ENCODE assay signal across 1 cellular context in the genomic region with DNA sequence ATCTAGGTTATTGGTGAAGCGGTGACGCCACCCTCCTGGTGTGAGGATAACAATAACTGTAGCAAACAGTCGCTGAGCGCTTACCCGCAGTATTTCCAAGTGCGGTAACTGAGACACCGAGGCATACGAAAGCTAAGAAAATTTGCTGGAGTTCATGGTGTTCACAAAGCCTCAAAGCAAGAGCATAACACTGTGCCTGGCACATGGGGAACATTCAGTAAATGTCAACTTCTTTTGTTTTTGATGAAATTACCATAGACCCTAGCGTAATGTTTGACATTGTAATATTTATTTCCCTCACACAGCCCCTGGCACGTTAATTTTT.
A peak's percentile ranks its signal among the peaks of the same experiment; 100 is the strongest.
TF ChIP-seq lines count a peak whose summit lies in the region.

No MANE protein-coding gene starts in this region.

TF ChIP-seq in K562, 482 proteins besides CTCF, POLR2A, EP300 and RAD21 (continued from another document):
- TF ChIP-seq, protein P1, sequence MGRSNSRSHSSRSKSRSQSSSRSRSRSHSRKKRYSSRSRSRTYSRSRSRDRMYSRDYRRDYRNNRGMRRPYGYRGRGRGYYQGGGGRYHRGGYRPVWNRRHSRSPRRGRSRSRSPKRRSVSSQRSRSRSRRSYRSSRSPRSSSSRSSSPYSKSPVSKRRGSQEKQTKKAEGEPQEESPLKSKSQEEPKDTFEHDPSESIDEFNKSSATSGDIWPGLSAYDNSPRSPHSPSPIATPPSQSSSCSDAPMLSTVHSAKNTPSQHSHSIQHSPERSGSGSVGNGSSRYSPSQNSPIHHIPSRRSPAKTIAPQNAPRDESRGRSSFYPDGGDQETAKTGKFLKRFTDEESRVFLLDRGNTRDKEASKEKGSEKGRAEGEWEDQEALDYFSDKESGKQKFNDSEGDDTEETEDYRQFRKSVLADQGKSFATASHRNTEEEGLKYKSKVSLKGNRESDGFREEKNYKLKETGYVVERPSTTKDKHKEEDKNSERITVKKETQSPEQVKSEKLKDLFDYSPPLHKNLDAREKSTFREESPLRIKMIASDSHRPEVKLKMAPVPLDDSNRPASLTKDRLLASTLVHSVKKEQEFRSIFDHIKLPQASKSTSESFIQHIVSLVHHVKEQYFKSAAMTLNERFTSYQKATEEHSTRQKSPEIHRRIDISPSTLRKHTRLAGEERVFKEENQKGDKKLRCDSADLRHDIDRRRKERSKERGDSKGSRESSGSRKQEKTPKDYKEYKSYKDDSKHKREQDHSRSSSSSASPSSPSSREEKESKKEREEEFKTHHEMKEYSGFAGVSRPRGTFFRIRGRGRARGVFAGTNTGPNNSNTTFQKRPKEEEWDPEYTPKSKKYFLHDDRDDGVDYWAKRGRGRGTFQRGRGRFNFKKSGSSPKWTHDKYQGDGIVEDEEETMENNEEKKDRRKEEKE (IDR thresholded peaks at IDR 0.05; ENCODE audit: borderline replicate concordance in 1 of 2, control insufficient read depth in 1 of 2, low read depth in 2 of 2, low read length in 1 of 2), result 0 out of 4 replicates have a peak, but pooled peaks of 1 of the 2 experiments have one; percentile 2
- 0 out of 2 replicates have a peak, but pooled peaks have one; percentile 7 for TF ChIP-seq ATF7 (IDR thresholded peaks at IDR 0.05)
- peak; percentile 8; the same call in 1 of the 2 replicates for TF ChIP-seq POLR2H (tag; IDR thresholded peaks at IDR 0.05; ENCODE audit: low read depth)
- no peak for TF ChIP-seq HDAC3 (IDR thresholded peaks at IDR 0.05; ENCODE audit: borderline replicate concordance, partially characterized antibody)
- no peak for TF ChIP-seq MCM3 (IDR thresholded peaks at IDR 0.05)
- TF ChIP-seq JUND (IDR thresholded peaks at IDR 0.05; ENCODE audit: borderline replicate concordance, low read depth, low read length), result no peak
- TF ChIP-seq JUND (tag; IDR thresholded peaks at IDR 0.05; ENCODE audit: borderline replicate concordance, low read depth, low read length), result no peak; the same call in 2 of the 3 replicates
- TF ChIP-seq TAL1 (IDR thresholded peaks at IDR 0.05), result no peak
- TF ChIP-seq CXXC5 (CRISPR knock-in tag; IDR thresholded peaks at IDR 0.05), result no peak
- TF ChIP-seq HOXB6 (CRISPR knock-in tag; IDR thresholded peaks at IDR 0.05; ENCODE audit: borderline replicate concordance), result no peak
- no peak for TF ChIP-seq RBM22 (IDR thresholded peaks at IDR 0.05; ENCODE audit: low read depth, low read length, poor library complexity, severe bottlenecking)
- TF ChIP-seq, protein P2, sequence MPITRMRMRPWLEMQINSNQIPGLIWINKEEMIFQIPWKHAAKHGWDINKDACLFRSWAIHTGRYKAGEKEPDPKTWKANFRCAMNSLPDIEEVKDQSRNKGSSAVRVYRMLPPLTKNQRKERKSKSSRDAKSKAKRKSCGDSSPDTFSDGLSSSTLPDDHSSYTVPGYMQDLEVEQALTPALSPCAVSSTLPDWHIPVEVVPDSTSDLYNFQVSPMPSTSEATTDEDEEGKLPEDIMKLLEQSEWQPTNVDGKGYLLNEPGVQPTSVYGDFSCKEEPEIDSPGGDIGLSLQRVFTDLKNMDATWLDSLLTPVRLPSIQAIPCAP (CRISPR knock-in tag; IDR thresholded peaks at IDR 0.05; ENCODE audit: borderline replicate concordance), result no peak
- no peak for TF ChIP-seq LEF1 (IDR thresholded peaks at IDR 0.05)
- no peak for TF ChIP-seq FOS (IDR thresholded peaks at IDR 0.05; ENCODE audit: extremely low read depth, insufficient read length)
- TF ChIP-seq FOXA1 (IDR thresholded peaks at IDR 0.05; ENCODE audit: borderline replicate concordance), result no peak
- no peak for TF ChIP-seq GABPB1 (CRISPR knock-in tag; IDR thresholded peaks at IDR 0.05)
- no peak for TF ChIP-seq PHF21A (IDR thresholded peaks at IDR 0.05; ENCODE audit: borderline replicate concordance, low read depth)
- TF ChIP-seq E2F3 (CRISPR knock-in tag; IDR thresholded peaks at IDR 0.05), result no peak
- TF ChIP-seq ETS2 (tag; IDR thresholded peaks at IDR 0.05; ENCODE audit: borderline replicate concordance, poor library complexity, severe bottlenecking), result no peak
- TF ChIP-seq, protein P3, sequence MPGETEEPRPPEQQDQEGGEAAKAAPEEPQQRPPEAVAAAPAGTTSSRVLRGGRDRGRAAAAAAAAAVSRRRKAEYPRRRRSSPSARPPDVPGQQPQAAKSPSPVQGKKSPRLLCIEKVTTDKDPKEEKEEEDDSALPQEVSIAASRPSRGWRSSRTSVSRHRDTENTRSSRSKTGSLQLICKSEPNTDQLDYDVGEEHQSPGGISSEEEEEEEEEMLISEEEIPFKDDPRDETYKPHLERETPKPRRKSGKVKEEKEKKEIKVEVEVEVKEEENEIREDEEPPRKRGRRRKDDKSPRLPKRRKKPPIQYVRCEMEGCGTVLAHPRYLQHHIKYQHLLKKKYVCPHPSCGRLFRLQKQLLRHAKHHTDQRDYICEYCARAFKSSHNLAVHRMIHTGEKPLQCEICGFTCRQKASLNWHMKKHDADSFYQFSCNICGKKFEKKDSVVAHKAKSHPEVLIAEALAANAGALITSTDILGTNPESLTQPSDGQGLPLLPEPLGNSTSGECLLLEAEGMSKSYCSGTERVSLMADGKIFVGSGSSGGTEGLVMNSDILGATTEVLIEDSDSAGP (CRISPR knock-in tag; IDR thresholded peaks at IDR 0.05), result 0 out of 2 replicates have a peak, but pooled peaks have one; percentile 14
- no peak for TF ChIP-seq NR1H2 (CRISPR knock-in tag; IDR thresholded peaks at IDR 0.05)
- no peak for TF ChIP-seq HNRNPLL (IDR thresholded peaks at IDR 0.05; ENCODE audit: low read depth, low read length, poor library complexity, severe bottlenecking)
- TF ChIP-seq, protein P4, sequence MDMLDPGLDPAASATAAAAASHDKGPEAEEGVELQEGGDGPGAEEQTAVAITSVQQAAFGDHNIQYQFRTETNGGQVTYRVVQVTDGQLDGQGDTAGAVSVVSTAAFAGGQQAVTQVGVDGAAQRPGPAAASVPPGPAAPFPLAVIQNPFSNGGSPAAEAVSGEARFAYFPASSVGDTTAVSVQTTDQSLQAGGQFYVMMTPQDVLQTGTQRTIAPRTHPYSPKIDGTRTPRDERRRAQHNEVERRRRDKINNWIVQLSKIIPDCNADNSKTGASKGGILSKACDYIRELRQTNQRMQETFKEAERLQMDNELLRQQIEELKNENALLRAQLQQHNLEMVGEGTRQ (CRISPR knock-in tag; IDR thresholded peaks at IDR 0.05), result no peak
- no peak for TF ChIP-seq PHB (CRISPR knock-in tag; IDR thresholded peaks at IDR 0.05)
- no peak for TF ChIP-seq CREBBP (IDR thresholded peaks at IDR 0.05; ENCODE audit: low read depth, low read length)
- no peak for TF ChIP-seq U2AF2 (optimal IDR thresholded peaks at IDR 0.05; ENCODE audit: low read depth, low read length)
- no peak for TF ChIP-seq ZNF175 (CRISPR knock-in tag; IDR thresholded peaks at IDR 0.05; ENCODE audit: low read depth)
- TF ChIP-seq MEF2D (tag; conservative IDR thresholded peaks at IDR 0.05; ENCODE audit: low read depth), result no peak
- TF ChIP-seq NBN (IDR thresholded peaks at IDR 0.05; ENCODE audit: low read depth), result no peak
- TF ChIP-seq DIDO1 (tag; IDR thresholded peaks at IDR 0.05; ENCODE audit: low read depth), result no peak
- no peak for TF ChIP-seq KDM5B (IDR thresholded peaks at IDR 0.05; ENCODE audit: insufficient replicate concordance, low read depth, low read length)
- TF ChIP-seq MTA1 (IDR thresholded peaks at IDR 0.05; ENCODE audit: borderline replicate concordance), result no peak
- no peak for TF ChIP-seq NR2C1 (IDR thresholded peaks at IDR 0.05)
- no peak for TF ChIP-seq NR2C1 (tag; IDR thresholded peaks at IDR 0.05)
- no peak for TF ChIP-seq BDP1 (IDR thresholded peaks at IDR 0.05; ENCODE audit: insufficient read depth, insufficient read length)
